ENCODE assay signal across 11 cellular contexts in genomic region chr10:112792487-112793196, GRCh38.
DNase-seq lines count a peak whose midpoint lies in the region; ATAC-seq, FAIRE-seq and TF ChIP-seq lines count a peak whose summit lies in the region.
"Had no signal": no experiment of that assay in that cellular context is flagged by ENCODE, and none has a peak within 500 bp of the region (broad histone marks: within the 10 kb centered on the region; RNA-seq: fewer than 3 reads in every experiment).

No MANE protein-coding gene starts in this region.

- WGBS in K562 (ENCODE audit: insufficient coverage, low coverage, missing lambda C conversion rate) = 67% methylated on average over 11 of the region's 14 CpGs

- H3K9me3 Mint-ChIP-seq in stimulated activated memory B cell treated with anti-CD40 and anti-IgM and Interleukin-4, amounts not matched to agents 10 μg/mL and 1 μg/mL and 100 μg/mL, for 72 hours = peaks cover 16% of the 10 kb centered on the region

- FAIRE-seq in K562 (lab: Jason Lieb, UNC) (no peak), islet of Langerhans (lab: Jason Lieb, UNC) (peak; percentile 88)

- no peaks in the 10 kb centered on the region for H3K79me2 ChIP-seq in K562 (ENCODE audit: control insufficient read depth, insufficient read depth, low read length)

- H3K4me1 Mint-ChIP-seq in stimulated activated memory B cell treated with anti-CD40 and anti-IgM and Interleukin-4, amounts not matched to agents 10 μg/mL and 1 μg/mL and 100 μg/mL, for 72 hours = no peaks in the 10 kb centered on the region
- H3K4me1 Mint-ChIP-seq: T-cell had no signal

- in situ Hi-C loops in K562 (cut with MboI) (no loop called here), ACHN (cut with HindIII; ENCODE audit: low pct_ligation_motif_present, low pct_unique_long_range_greater_than_20kb, low sequenced_read_pairs) (no loop called here)

- DNase-seq in LHCN-M2 (ENCODE audit: low read depth) (peak; percentile 40), K562 (ENCODE audit: extremely low read depth in 1 of 4, low spot score in 3 of 4) (no peak), superior temporal gyrus (ENCODE audit: extremely low spot score) (peak; percentile 63), NCI-H345 (lab: John Stamatoyannopoulos, UW) (no peak), SW480 (ENCODE audit: low spot score) (no peak), ACHN (no peak)
- DNase-seq: T-cell had no signal

- H3K4me2 ChIP-seq in K562 (ENCODE audit: insufficient read depth, low read length) = no peak overlapping the region

- H3K9me1 ChIP-seq in K562 (ENCODE audit: control insufficient read depth, insufficient read depth, low read length) = no peaks in the 10 kb centered on the region

- H3K4me1 ChIP-seq in K562 (replicated peaks in 1 of 2; ENCODE audit: control insufficient read depth in 2 of 2, insufficient read depth in 2 of 2, low read length in 2 of 2) = no peaks in the 10 kb centered on the region
- H3K4me1 ChIP-seq: breast epithelium had no signal

- TF ChIP-seq RAD21 in K562 (CRISPR knock-in tag; conservative IDR thresholded peaks at IDR 0.05 in 1 of 2, IDR thresholded peaks at IDR 0.05 in 1 of 2) = no peak

- no peaks in the 10 kb centered on the region for H3K27me3 Mint-ChIP-seq in stimulated activated memory B cell treated with anti-CD40 and anti-IgM and Interleukin-4, amounts not matched to agents 10 μg/mL and 1 μg/mL and 100 μg/mL, for 72 hours
- H3K27me3 Mint-ChIP-seq: T-cell had no signal

- no peak overlapping the region for H3K9ac ChIP-seq in K562 (ENCODE audit: insufficient read depth in 1 of 2, low read depth in 2 of 2, low read length in 2 of 2)

- H3K4me3 Mint-ChIP-seq in stimulated activated memory B cell treated with anti-CD40 and anti-IgM and Interleukin-4, amounts not matched to agents 10 μg/mL and 1 μg/mL and 100 μg/mL, for 72 hours = no peak overlapping the region
- H3K4me3 Mint-ChIP-seq: T-cell had no signal

- BruUV-seq in K562 (replicated peaks; lab: Mats Ljungman, UMichigan) = no TSS peak

- no peak for TF ChIP-seq CTCF in K562 (IDR thresholded peaks at IDR 0.05 in 2 of 3, conservative IDR thresholded peaks at IDR 0.05 in 1 of 3; ENCODE audit: insufficient read depth in 2 of 3, low read depth in 1 of 3, low read length in 3 of 3)

- peaks cover 50% of the 10 kb centered on the region for H3K36me3 Mint-ChIP-seq in stimulated activated memory B cell treated with anti-CD40 and anti-IgM and Interleukin-4, amounts not matched to agents 10 μg/mL and 1 μg/mL and 100 μg/mL, for 72 hours

- no peak for TF ChIP-seq EP300 in K562 (IDR thresholded peaks at IDR 0.05; ENCODE audit: low read length)

- no peaks in the 10 kb centered on the region for H3K36me3 ChIP-seq in K562 (ENCODE audit: control insufficient read depth, insufficient read depth, low read length)
- H3K36me3 ChIP-seq: breast epithelium, ovary had no signal

- no peaks in the 10 kb centered on the region for H3K27me3 ChIP-seq in K562 (ENCODE audit: control insufficient read depth in 2 of 2, insufficient read depth in 2 of 2, low read length in 2 of 2)
- H3K27me3 ChIP-seq: breast epithelium, ovary had no signal

- TF ChIP-seq POLR2A in K562 (conservative IDR thresholded peaks at IDR 0.05) = no peak

- ATAC-seq in K562 = no peak
- ATAC-seq in stimulated activated memory B cell treated with anti-CD40 and anti-IgM and Interleukin-4, amounts not matched to agents 10 μg/mL and 1 μg/mL and 100 μg/mL, for 72 hours = no peak
- ATAC-seq: T-cell had no signal

- no peaks in the 10 kb centered on the region; the same call in 1 of the 2 replicates for H3K9me3 ChIP-seq in K562 (replicated peaks; ENCODE audit: control insufficient read depth, insufficient read depth, low read depth, low read length)
- H3K9me3 ChIP-seq: ovary had no signal

- H2AFZ ChIP-seq in K562 (ENCODE audit: low read depth, low read length) = no peak overlapping the region

- no peak overlapping the region for H3K27ac Mint-ChIP-seq in stimulated activated memory B cell treated with anti-CD40 and anti-IgM and Interleukin-4, amounts not matched to agents 10 μg/mL and 1 μg/mL and 100 μg/mL, for 72 hours
- H3K27ac Mint-ChIP-seq: T-cell had no signal

- intact Hi-C loops in K562 (cut with micrococcal nuclease) = no loop called here

- CTCF ChIA-PET in K562 (lab: Yijun Ruan, JAX; ENCODE audit: low intra/inter-chr PET ratio) = no interaction called here

- no peak overlapping the region for H3K4me3 ChIP-seq in K562
- H3K4me3 ChIP-seq: breast epithelium, ovary had no signal

- no peak overlapping the region for H3K27ac ChIP-seq in K562 (ENCODE audit: extremely low read depth, low read depth, low read length)
- H3K27ac ChIP-seq: ovary had no signal

- POLR2A ChIA-PET in K562 (lab: Yijun Ruan, JAX) = interaction anchor here (0.6 to 0.9 kb wide), 2 partner anchors 11 to 31 kb away, joined by 3 to 4 read pairs; no protein-coding TSS in a partner anchor

- no peaks in the 10 kb centered on the region; the same call in 1 of the 2 replicates for H4K20me1 ChIP-seq in K562 (replicated peaks; ENCODE audit: control insufficient read depth, insufficient read depth, low read length)

TF ChIP-seq in K562, 482 proteins besides CTCF, POLR2A, EP300 and RAD21:
- peak; percentile 73 for TF ChIP-seq ATF3 (IDR thresholded peaks at IDR 0.05)
- no peak for TF ChIP-seq ATF3 (CRISPR knock-in tag; conservative IDR thresholded peaks at IDR 0.05)
- no peak for TF ChIP-seq ZBTB5 (IDR thresholded peaks at IDR 0.05)
- no peak for TF ChIP-seq CEBPG (CRISPR knock-in tag; IDR thresholded peaks at IDR 0.05)
- TF ChIP-seq CEBPG (tag; conservative IDR thresholded peaks at IDR 0.05 in 1 of 2, IDR thresholded peaks at IDR 0.05 in 1 of 2) = peak in 1 of 2 experiments; percentile 81; a peak in 2 of 4 replicates
- no peak for TF ChIP-seq RREB1 (CRISPR knock-in tag; IDR thresholded peaks at IDR 0.05)

Comparison
In these comparisons a context has a peak if more than half of its experiments do, and no peak if none do; other contexts are left out.
1. DNase-seq: peak in LHCN-M2 (single experiment) and superior temporal gyrus (single experiment); none in K562 (0 of 4), NCI-H345 (single experiment), SW480 (single experiment) and ACHN (single experiment).